In genomic region chr4:87461281-87461700, GRCh38 we compare ENCODE assay signal across 23 cellular contexts. TPM values are rescaled to one million over a fixed set of nuclear protein-coding genes. Genes with fewer than 3 reads are reported as not detected.
DNase-seq lines count a peak whose midpoint lies in the region; ATAC-seq, FAIRE-seq and TF ChIP-seq lines count a peak whose summit lies in the region.
"Had no signal": no experiment of that assay in that cellular context is flagged by ENCODE, and none has a peak within 500 bp of the region (broad histone marks: within the 10 kb centered on the region; RNA-seq: fewer than 3 reads in every experiment).

No MANE protein-coding gene starts in this region.

- H3K27me3 ChIP-seq in bronchial epithelial cell (ENCODE audit: control insufficient read depth, insufficient read depth, low read length), result no peaks in the 10 kb centered on the region
- H3K27me3 ChIP-seq: ascending aorta, SJCRH30, suprapubic skin had no signal

- DNase-seq in HS-5 (ENCODE audit: low read depth) (peak; percentile 6), bronchial epithelial cell (ENCODE audit: low read depth) (peak; percentile 85), memory B cell (ENCODE audit: low spot score in 2 of 2) (no peak), AML-193 (lab: John Stamatoyannopoulos, UW) (no peak), coronary artery (ENCODE audit: low spot score) (no peak)
- DNase-seq: activated CD8-positive, alpha-beta memory T cell treated with anti-CD3 and anti-CD28 coated beads, Interleukin-2, amount 10 ng/mL, durations not matched to agents 7 days and 5 days; erythroblast; head of caudate nucleus; mesendoderm; MV-4-11; NCI-H526 treated with DMSO at 0.1 percent for 48 hours; SJCRH30; T-helper 2 cell had no signal

- H3K27ac Mint-ChIP-seq in memory B cell, result peak overlapping the region; percentile 60
- H3K27ac Mint-ChIP-seq: activated CD8-positive, alpha-beta memory T cell treated with anti-CD3 and anti-CD28 coated beads, Interleukin-2, amount 10 ng/mL, durations not matched to agents 7 days and 5 days; dendritic cell treated with granulocyte-macrophage colony-stimulating factor and Interleukin-4, amounts not matched to agents 40 ng/mL and 50 ng/mL, for 4 days; natural killer cell treated with Interleukin-12 subunit alpha and Interleukin-12 subunit beta and Interleukin-15 and Interleukin-18, amount 100 ng/mL, for 72 hours had no signal

- no peak overlapping the region for H3K4me3 Mint-ChIP-seq in memory B cell
- H3K4me3 Mint-ChIP-seq: activated CD8-positive, alpha-beta memory T cell treated with anti-CD3 and anti-CD28 coated beads, Interleukin-2, amount 10 ng/mL, durations not matched to agents 7 days and 5 days; dendritic cell treated with granulocyte-macrophage colony-stimulating factor and Interleukin-4, amounts not matched to agents 40 ng/mL and 50 ng/mL, for 4 days; natural killer cell treated with Interleukin-12 subunit alpha and Interleukin-12 subunit beta and Interleukin-15 and Interleukin-18, amount 100 ng/mL, for 72 hours had no signal

- H3K27me3 Mint-ChIP-seq in memory B cell, result no peaks in the 10 kb centered on the region
- H3K27me3 Mint-ChIP-seq: activated CD8-positive, alpha-beta memory T cell treated with anti-CD3 and anti-CD28 coated beads, Interleukin-2, amount 10 ng/mL, durations not matched to agents 7 days and 5 days; dendritic cell treated with granulocyte-macrophage colony-stimulating factor and Interleukin-4, amounts not matched to agents 40 ng/mL and 50 ng/mL, for 4 days; natural killer cell treated with Interleukin-12 subunit alpha and Interleukin-12 subunit beta and Interleukin-15 and Interleukin-18, amount 100 ng/mL, for 72 hours had no signal

- no peak for FAIRE-seq in bronchial epithelial cell (lab: Jason Lieb, UNC)
- FAIRE-seq: GM12878 had no signal

- H3K36me3 Mint-ChIP-seq in memory B cell, result peaks cover 13% of the 10 kb centered on the region

- H3K36me3 ChIP-seq in bronchial epithelial cell (ENCODE audit: control insufficient read depth, insufficient read depth, low read length), result peaks cover 2% of the 10 kb centered on the region
- H3K36me3 ChIP-seq: prostate gland had no signal

- no peak overlapping the region for H3K27ac ChIP-seq in coronary artery
- H3K27ac ChIP-seq: ascending aorta, prostate gland, SJCRH30, suprapubic skin had no signal

- TF ChIP-seq CTCF in bronchial epithelial cell (IDR thresholded peaks at IDR 0.05; ENCODE audit: insufficient read depth, low read length, severe bottlenecking), result no peak
- no peak for TF ChIP-seq CTCF in coronary artery (IDR thresholded peaks at IDR 0.05)

- H3K4me3 ChIP-seq in bronchial epithelial cell (ENCODE audit: low read depth, low read length) (no peak overlapping the region), coronary artery (no peak overlapping the region)
- H3K4me3 ChIP-seq: ascending aorta, GM12878, prostate gland, SJCRH30, suprapubic skin had no signal

- H3K4me1 Mint-ChIP-seq in memory B cell, result peaks cover 4% of the 10 kb centered on the region
- H3K4me1 Mint-ChIP-seq: activated CD8-positive, alpha-beta memory T cell treated with anti-CD3 and anti-CD28 coated beads, Interleukin-2, amount 10 ng/mL, durations not matched to agents 7 days and 5 days had no signal

- H3K9me3 Mint-ChIP-seq in memory B cell, result peaks cover 3% of the 10 kb centered on the region
- H3K9me3 Mint-ChIP-seq: dendritic cell treated with granulocyte-macrophage colony-stimulating factor and Interleukin-4, amounts not matched to agents 40 ng/mL and 50 ng/mL, for 4 days; natural killer cell treated with Interleukin-12 subunit alpha and Interleukin-12 subunit beta and Interleukin-15 and Interleukin-18, amount 100 ng/mL, for 72 hours had no signal

- ATAC-seq in GM21717 (IDR thresholded peaks at IDR 0.05; ENCODE audit: unreplicated experiment) (peak; percentile 62), memory B cell (ENCODE audit: low read depth) (no peak), GM21825 (IDR thresholded peaks at IDR 0.05; ENCODE audit: unreplicated experiment) (no peak), GM19324 (IDR thresholded peaks at IDR 0.05; ENCODE audit: low FRiP score, unreplicated experiment) (no peak)
- ATAC-seq: activated CD8-positive, alpha-beta memory T cell treated with anti-CD3 and anti-CD28 coated beads, Interleukin-2, amount 10 ng/mL, durations not matched to agents 7 days and 5 days; GM12878; HCT116; natural killer cell treated with Interleukin-12 subunit alpha and Interleukin-12 subunit beta and Interleukin-15 and Interleukin-18, amount 100 ng/mL, for 72 hours had no signal

RNA-seq across cellular contexts. Expression of gene NUDT9, which starts 38.9 kb away (rescaled TPM):
- 19.0 and 19.1 TPM in 2 replicates for total RNA-seq in bronchial epithelial cell

Comparison
In these comparisons a context has a peak if more than half of its experiments do, and no peak if none do; other contexts are left out.
1. DNase-seq: peak in HS-5 (single experiment) and bronchial epithelial cell (single experiment); none in memory B cell (0 of 2), AML-193 (0 of 2) and coronary artery (single experiment).